In genomic region chr12:3821441-3821840, GRCh38 we compare ENCODE assay signal across 26 cellular contexts.
"Had no signal": no experiment of that assay in that cellular context is flagged by ENCODE, and none has a peak within 500 bp of the region (broad histone marks: within the 10 kb centered on the region; RNA-seq: fewer than 3 reads in every experiment).

No MANE protein-coding gene starts in this region.

- ATAC-seq: activated CD4-positive, alpha-beta T cell treated with anti-CD3 and anti-CD28 coated beads for 36 hours; activated T-cell treated with anti-CD3 and anti-CD28 coated beads, Interleukin-2, amount 50 U/mL, for 72 hours; foreskin keratinocyte; left lobe of liver; lower lobe of right lung; sciatic nerve; stimulated activated naive B cell treated with anti-CD40 and anti-IgM and Interleukin-4, amounts not matched to agents 10 μg/mL and 1 μg/mL and 100 μg/mL, for 72 hours had no signal

- H3K36me3 ChIP-seq: uterus had no signal

- H3K27ac Mint-ChIP-seq: activated B cell treated with CpG ODN at 0.5 μM for 24 hours; activated CD4-positive, alpha-beta T cell treated with anti-CD3 and anti-CD28 coated beads for 36 hours; activated naive CD4-positive, alpha-beta T cell treated with anti-CD3 and anti-CD28 coated beads for 36 hours; activated naive CD8-positive, alpha-beta T cell treated with anti-CD3 and anti-CD28 coated beads, Interleukin-2, amount 10 ng/mL, durations not matched to agents 7 days and 5 days; activated T-cell treated with anti-CD3 and anti-CD28 coated beads, Interleukin-2, amount 50 U/mL, for 72 hours; naive B cell; stimulated activated naive B cell treated with anti-CD40 and anti-IgM and Interleukin-4, amounts not matched to agents 10 μg/mL and 1 μg/mL and 100 μg/mL, for 72 hours had no signal

- H3K27ac ChIP-seq: coronary artery, foreskin keratinocyte, lower lobe of right lung, testis, uterus had no signal

- DNase-seq: activated B cell treated with CpG ODN at 0.5 μM for 24 hours; activated CD4-positive, alpha-beta T cell treated with anti-CD3 and anti-CD28 coated beads for 36 hours; activated CD4-positive, alpha-beta T cell treated with anti-CD3 and anti-CD28 coated beads, Interleukin-2, amount 50 U/mL, for 48 hours; activated effector memory CD4-positive, alpha-beta T cell treated with Interleukin-2 at 50 U/mL for 16 hours; activated naive CD4-positive, alpha-beta T cell treated with anti-CD3 and anti-CD28 coated beads for 36 hours; activated naive CD8-positive, alpha-beta T cell treated with anti-CD3 and anti-CD28 coated beads, Interleukin-2, amount 10 ng/mL, durations not matched to agents 7 days and 5 days; activated T-cell treated with anti-CD3 and anti-CD28 coated beads, Interleukin-2, amount 50 U/mL, for 72 hours; amniotic stem cell; cerebellar nuclear complex; foreskin keratinocyte; lower lobe of right lung; naive B cell; occipital lobe; posterior cingulate gyrus; small intestine; stimulated activated CD4-positive, alpha-beta T cell treated with anti-CD3 and anti-CD28 coated beads, Interleukin-2, amount 100 ng/mL, for 48 hours; stimulated activated CD8-positive, alpha-beta memory T cell treated with anti-CD3 and anti-CD28 coated beads, Interleukin-4, amount 100 ng/mL, for 48 hours; stimulated activated naive B cell treated with anti-CD40 and anti-IgM and Interleukin-4, amounts not matched to agents 10 μg/mL and 1 μg/mL and 100 μg/mL, for 72 hours; T-helper 1 cell; testis; trophoblast cell; uterus had no signal

- H3K4me3 ChIP-seq: coronary artery, lower lobe of right lung, testis, uterus had no signal

- H3K27me3 ChIP-seq: foreskin keratinocyte, testis, uterus had no signal

- H3K9me3 ChIP-seq: lower lobe of right lung, testis, uterus had no signal

- H3K9me3 Mint-ChIP-seq: activated B cell treated with CpG ODN at 0.5 μM for 24 hours; activated naive CD4-positive, alpha-beta T cell treated with anti-CD3 and anti-CD28 coated beads for 36 hours; activated naive CD8-positive, alpha-beta T cell treated with anti-CD3 and anti-CD28 coated beads, Interleukin-2, amount 10 ng/mL, durations not matched to agents 7 days and 5 days; activated T-cell treated with anti-CD3 and anti-CD28 coated beads, Interleukin-2, amount 50 U/mL, for 72 hours; naive B cell; neural crest cell; stimulated activated naive B cell treated with anti-CD40 and anti-IgM and Interleukin-4, amounts not matched to agents 10 μg/mL and 1 μg/mL and 100 μg/mL, for 72 hours had no signal

- H3K4me1 ChIP-seq: foreskin keratinocyte, lower lobe of right lung, uterus had no signal

- H3K4me1 Mint-ChIP-seq: activated CD4-positive, alpha-beta T cell treated with anti-CD3 and anti-CD28 coated beads for 36 hours; activated naive CD8-positive, alpha-beta T cell treated with anti-CD3 and anti-CD28 coated beads, Interleukin-2, amount 10 ng/mL, durations not matched to agents 7 days and 5 days; neural crest cell had no signal

- H3K27me3 Mint-ChIP-seq: activated B cell treated with CpG ODN at 0.5 μM for 24 hours; activated CD4-positive, alpha-beta T cell treated with anti-CD3 and anti-CD28 coated beads for 36 hours; activated naive CD8-positive, alpha-beta T cell treated with anti-CD3 and anti-CD28 coated beads, Interleukin-2, amount 10 ng/mL, durations not matched to agents 7 days and 5 days; naive B cell; stimulated activated naive B cell treated with anti-CD40 and anti-IgM and Interleukin-4, amounts not matched to agents 10 μg/mL and 1 μg/mL and 100 μg/mL, for 72 hours had no signal

- H3K4me3 Mint-ChIP-seq: activated B cell treated with CpG ODN at 0.5 μM for 24 hours; activated CD4-positive, alpha-beta T cell treated with anti-CD3 and anti-CD28 coated beads for 36 hours; activated naive CD4-positive, alpha-beta T cell treated with anti-CD3 and anti-CD28 coated beads for 36 hours; activated naive CD8-positive, alpha-beta T cell treated with anti-CD3 and anti-CD28 coated beads, Interleukin-2, amount 10 ng/mL, durations not matched to agents 7 days and 5 days; activated T-cell treated with anti-CD3 and anti-CD28 coated beads, Interleukin-2, amount 50 U/mL, for 72 hours; naive B cell; neural crest cell; stimulated activated naive B cell treated with anti-CD40 and anti-IgM and Interleukin-4, amounts not matched to agents 10 μg/mL and 1 μg/mL and 100 μg/mL, for 72 hours had no signal
